8 cellular contexts compared by ENCODE assay signal in genomic region chr2:99489758-99490087, GRCh38. TPM values are rescaled to one million over a fixed set of nuclear protein-coding genes. Genes with fewer than 3 reads are reported as not detected.
A peak's percentile ranks its signal among the peaks of the same experiment; 100 is the strongest.
DNase-seq lines count a peak whose midpoint lies in the region; ATAC-seq and TF ChIP-seq lines count a peak whose summit lies in the region.

TSS of gene REV1 (minus strand) at chr2:99490017. CDS start at chr2:99464975, 25,042 bp downstream.

- H3K9me3 Mint-ChIP-seq in Calu3 (ENCODE audit: low read depth, unreplicated experiment), result no peaks in the 10 kb centered on the region

- peak within 1 kb of the TSS; percentile 97 for H3K27ac Mint-ChIP-seq in Calu3 (ENCODE audit: unreplicated experiment)

- peaks cover 26% of the 10 kb centered on the region for H3K4me1 Mint-ChIP-seq in Calu3 (ENCODE audit: low read depth, unreplicated experiment)

- ATAC-seq in HG03039 (IDR thresholded peaks at IDR 0.05; ENCODE audit: unreplicated experiment), result no peak

- H3K36me3 ChIP-seq in MM.1S (replicated peaks; ENCODE audit: insufficient read depth, low read length) (no peaks in the 10 kb centered on the region), mucosa of stomach (ENCODE audit: control insufficient read depth, insufficient read depth, low read length) (no peaks in the 10 kb centered on the region)
- H3K36me3 ChIP-seq in effector memory CD4-positive, alpha-beta T cell (ENCODE audit: control insufficient read depth, insufficient read depth, low read length), result no peaks in the 10 kb centered on the region

- H3K4me2 ChIP-seq in MM.1S (ENCODE audit: low read depth, low read length), result peak within 1 kb of the TSS; percentile 87

- H3K79me2 ChIP-seq in MM.1S (ENCODE audit: low read length), result peaks cover 45% of the 10 kb centered on the region

- peak within 1 kb of the TSS; percentile 88 for H2AFZ ChIP-seq in MM.1S (ENCODE audit: low read length)

- TF ChIP-seq CTCF in Calu3 (IDR thresholded peaks at IDR 0.05; ENCODE audit: unreplicated experiment) (no peak), MM.1S (IDR thresholded peaks at IDR 0.05; ENCODE audit: low read length) (no peak)

- peak within 1 kb of the TSS; percentile 45; the same call in 1 of the 2 replicates for H3K27ac ChIP-seq in MM.1S (ENCODE audit: low read length)
- peak within 1 kb of the TSS; percentile 83 for H3K27ac ChIP-seq in effector memory CD4-positive, alpha-beta T cell (ENCODE audit: insufficient read depth, low read length, poor library complexity, severe bottlenecking)

- CTCF ChIA-PET in Calu3 (lab: Charles Lee), result no interaction called here

- no peaks in the 10 kb centered on the region for H3K9me3 ChIP-seq in MM.1S (replicated peaks; ENCODE audit: insufficient read depth, low read length)
- no peaks in the 10 kb centered on the region for H3K9me3 ChIP-seq in effector memory CD4-positive, alpha-beta T cell (ENCODE audit: control insufficient read depth, low read length)
- H3K9me3 ChIP-seq in mucosa of stomach (ENCODE audit: control insufficient read depth, low read length), result no peaks in the 10 kb centered on the region

- H4K20me1 ChIP-seq in MM.1S (ENCODE audit: insufficient read depth, low read length), result peaks cover 7% of the 10 kb centered on the region; the same call in 1 of the 2 replicates

- BruUV-seq in Calu3 (replicated peaks; lab: Mats Ljungman, UMichigan), result no TSS peak

- H3K4me3 ChIP-seq in MM.1S (ENCODE audit: low read length) (peak within 1 kb of the TSS; percentile 88), mucosa of stomach (ENCODE audit: low read length) (peak within 1 kb of the TSS; percentile 77)
- H3K4me3 ChIP-seq in effector memory CD4-positive, alpha-beta T cell (ENCODE audit: insufficient read depth, low read depth, low read length, poor library complexity, severe bottlenecking), result peak within 1 kb of the TSS; percentile 97

- intact Hi-C loops in Calu3 (cut with micrococcal nuclease; ENCODE audit: unreplicated experiment), result loop anchor here (5.0 kb wide), 1 partner anchor 307 kb away; the partner anchor contains the start of genes MITD1 and MRPL30

- H3K36me3 Mint-ChIP-seq in Calu3 (ENCODE audit: insufficient read depth, unreplicated experiment), result peaks cover 26% of the 10 kb centered on the region

- DNase-seq in Calu3 (no peak), MM.1S (no peak), putamen (ENCODE audit: low spot score) (no peak), NOMO-1 treated with DMSO at 0.1 percent for 48 hours (lab: John Stamatoyannopoulos, UW; ENCODE audit: unreplicated experiment) (no peak)
- DNase-seq in effector memory CD4-positive, alpha-beta T cell, result no peak
- no peak for DNase-seq in effector CD4-positive, alpha-beta T cell

- H3K27me3 Mint-ChIP-seq in Calu3 (ENCODE audit: unreplicated experiment), result peaks cover 21% of the 10 kb centered on the region

- H3K9me2 ChIP-seq in MM.1S (replicated peaks; ENCODE audit: insufficient read depth, low read length), result no peaks in the 10 kb centered on the region

- H3F3A ChIP-seq in MM.1S (ENCODE audit: insufficient read depth, low read length), result 0 out of 2 replicates have a peak, but pooled peaks cover 7% of the 10 kb centered on the region

- no peaks in the 10 kb centered on the region for H3K27me3 ChIP-seq in MM.1S (replicated peaks; ENCODE audit: insufficient read depth, low read length)
- H3K27me3 ChIP-seq in effector memory CD4-positive, alpha-beta T cell (replicated peaks; ENCODE audit: control insufficient read depth, insufficient read depth, low read length, poor library complexity, severe bottlenecking), result no peaks in the 10 kb centered on the region
- no peaks in the 10 kb centered on the region for H3K27me3 ChIP-seq in mucosa of stomach (ENCODE audit: control insufficient read depth, insufficient read depth, low read length)

- H3K9ac ChIP-seq in MM.1S (ENCODE audit: low read length) (peak within 1 kb of the TSS; percentile 79), mucosa of stomach (ENCODE audit: low read length) (peak within 1 kb of the TSS; percentile 81)

- H3K4me1 ChIP-seq in MM.1S (ENCODE audit: low read length), result no peaks in the 10 kb centered on the region; the same call in 1 of the 2 replicates
- H3K4me1 ChIP-seq in effector memory CD4-positive, alpha-beta T cell (ENCODE audit: control insufficient read depth, insufficient read depth, low read length, poor library complexity, severe bottlenecking), result peaks cover 3% of the 10 kb centered on the region
- peaks cover 5% of the 10 kb centered on the region for H3K4me1 ChIP-seq in mucosa of stomach (ENCODE audit: control insufficient read depth, insufficient read depth, low read length)

- peak within 1 kb of the TSS; percentile 94 for H3K4me3 Mint-ChIP-seq in Calu3 (ENCODE audit: low read depth, unreplicated experiment)

RNA-seq across cellular contexts. Expression of gene REV1, which starts in this region (rescaled TPM):
- 38.7 and 49.0 TPM in 2 replicates for total RNA-seq in Calu3 (2022)
